In genomic region chr15:64810499-64811326, GRCh38 we compare ENCODE assay signal across 10 cellular contexts. TPM values are rescaled to one million over a fixed set of nuclear protein-coding genes. Genes with fewer than 3 reads are reported as not detected.
DNase-seq lines count a peak whose midpoint lies in the region; ATAC-seq, FAIRE-seq and TF ChIP-seq lines count a peak whose summit lies in the region.
"Had no signal": no experiment of that assay in that cellular context is flagged by ENCODE, and none has a peak within 500 bp of the region (broad histone marks: within the 10 kb centered on the region; RNA-seq: fewer than 3 reads in every experiment).

No MANE protein-coding gene starts in this region.

- no peak overlapping the region for H4K8ac ChIP-seq in H1 (ENCODE audit: extremely low read depth, insufficient read depth, low read length)

- peaks cover 8% of the 10 kb centered on the region for H3K23me2 ChIP-seq in H1 (ENCODE audit: low read depth, low read length)

- H3K9ac ChIP-seq in HCT116 (ENCODE audit: low read length) (no peak overlapping the region), H1 (replicated peaks in 1 of 4; ENCODE audit: extremely low read depth in 1 of 4, low read depth in 3 of 4, low read length in 3 of 4) (peak overlapping the region in 3 of 4 experiments; percentile 35 to 44 (median 39); a peak in 4 of 7 replicates), muscle layer of colon (ENCODE audit: low read length) (no peak overlapping the region)

- no peaks in the 10 kb centered on the region for H3K79me1 ChIP-seq in H1 (ENCODE audit: low read depth, low read length)

- TF ChIP-seq CTCF in HCT116 (IDR thresholded peaks at IDR 0.05 in 2 of 3, conservative IDR thresholded peaks at IDR 0.05 in 1 of 3; ENCODE audit: borderline replicate concordance in 1 of 3, insufficient read depth in 1 of 3, low read depth in 2 of 3, low read length in 2 of 3) (no peak), H1 (IDR thresholded peaks at IDR 0.05; ENCODE audit: control extremely low read depth in 1 of 3, insufficient read depth in 1 of 3, low read depth in 1 of 3, low read length in 3 of 3) (no peak)

- H2AK5ac ChIP-seq in H1 (ENCODE audit: low read depth, low read length), result peak overlapping the region; percentile 95

- peak; percentile 69 for FAIRE-seq in H1 (lab: Jason Lieb, UNC)
- peak; percentile 86 for FAIRE-seq in urothelium cell line (lab: Jason Lieb, UNC)
- FAIRE-seq: colon, H54 had no signal

- TF ChIP-seq EP300 in H1 (IDR thresholded peaks at IDR 0.05; ENCODE audit: borderline replicate concordance in 1 of 2, low read depth in 2 of 2, low read length in 2 of 2), result no peak

- no peak for DNase-seq in HCT116 (ENCODE audit: low read depth, low spot score)
- DNase-seq in H1 (ENCODE audit: low read depth in 1 of 2, low spot score in 2 of 2), result peak in 1 of 2 experiments; percentile 78
- no peak for DNase-seq in urothelium cell line (ENCODE audit: low spot score)
- no peak for DNase-seq in activated T-cell treated with anti-CD3 and anti-CD28 coated beads for 4 hours
- DNase-seq in C1 segment of cervical spinal cord (lab: John Stamatoyannopoulos, UW), result no peak
- no peak for DNase-seq in DMS79 (lab: John Stamatoyannopoulos, UW)

- H3K27ac ChIP-seq in HCT116 (ENCODE audit: low read depth, low read length) (no peak overlapping the region), H1 (ENCODE audit: low read depth, low read length) (peak overlapping the region; percentile 95), muscle layer of colon (ENCODE audit: low read depth, low read length) (peak overlapping the region; percentile 24)
- H3K27ac ChIP-seq: brain microvascular endothelial cell had no signal

- H2AFZ ChIP-seq in HCT116 (ENCODE audit: low read depth, low read length, poor library complexity, severe bottlenecking) (peak overlapping the region; percentile 71), H1 (ENCODE audit: low read length) (no peak overlapping the region)

- no peak for ATAC-seq in HCT116

- no peak overlapping the region for H3K4me2 ChIP-seq in HCT116 (ENCODE audit: low read length)
- H3K4me2 ChIP-seq in H1 (ENCODE audit: insufficient read depth in 1 of 2, low read depth in 2 of 2, low read length in 2 of 2), result peak overlapping the region; percentile 70 to 83

- WGBS in H1 (ENCODE audit: extremely low coverage in 1 of 2, insufficient coverage in 1 of 2, insufficient read length in 1 of 2, insufficient replicate concordance in 2 of 2, low coverage in 1 of 2, low lambda C conversion rate in 2 of 2, missing lambda C conversion rate in 1 of 2), 2 experiments, result 3% methylated on average over 6 of the region's 6 CpGs; no CpG with 5 or more reads in 1 of the 2 experiments

- peak overlapping the region; percentile 97 for H3K18ac ChIP-seq in H1 (ENCODE audit: extremely low read depth, low read length)

- H3K9me3 ChIP-seq in HCT116 (ENCODE audit: control insufficient read depth in 1 of 2, insufficient read depth in 1 of 2, low read depth in 1 of 2, low read length in 2 of 2) (no peaks in the 10 kb centered on the region), H1 (ENCODE audit: insufficient read depth in 2 of 2, low read depth in 1 of 2, low read length in 1 of 2) (no peaks in the 10 kb centered on the region), muscle layer of colon (ENCODE audit: low read length) (no peaks in the 10 kb centered on the region)

- H3K4me3 ChIP-seq in HCT116 (replicated peaks in 1 of 2; ENCODE audit: low read depth in 1 of 2, low read length in 2 of 2), result no peak overlapping the region
- peak overlapping the region in 3 of 4 experiments; percentile 26 to 53 (median 26) for H3K4me3 ChIP-seq in H1 (ENCODE audit: extremely low read depth in 1 of 4, insufficient read depth in 2 of 4, low read depth in 3 of 4, low read length in 4 of 4)
- no peak overlapping the region for H3K4me3 ChIP-seq in muscle layer of colon (ENCODE audit: low read depth in 1 of 2, low read length in 2 of 2)

- peak overlapping the region; percentile 92 for H3K4ac ChIP-seq in H1 (replicated peaks; ENCODE audit: insufficient read length, low read depth, low read length)

- no peak for TF ChIP-seq POLR2A in HCT116 (IDR thresholded peaks at IDR 0.05; ENCODE audit: borderline replicate concordance, extremely low read depth, insufficient read depth, insufficient read length)
- peak; percentile 39 to 75 for TF ChIP-seq POLR2A in H1 (IDR thresholded peaks at IDR 0.05; ENCODE audit: control extremely low read depth in 1 of 2, low read depth in 2 of 2, low read length in 2 of 2)

- no peak overlapping the region for H3K23ac ChIP-seq in H1 (ENCODE audit: insufficient read length)

- no peaks in the 10 kb centered on the region for H3K9me2 ChIP-seq in HCT116 (ENCODE audit: insufficient read depth)

- H3K79me2 ChIP-seq in HCT116 (ENCODE audit: insufficient read depth, low read length) (no peaks in the 10 kb centered on the region), H1 (ENCODE audit: control insufficient read depth in 1 of 2, insufficient read depth in 2 of 2, low read length in 2 of 2) (no peaks in the 10 kb centered on the region; a peak in 1 of 4 replicates)

- POLR2A ChIA-PET in HCT116 (lab: Charles Lee), result interaction anchor here (1.9 kb wide), 1 partner anchor 15 kb away, joined by 6 read pairs; the partner anchor contains the start of gene PIF1
- POLR2A ChIA-PET in H1 (lab: Charles Lee; ENCODE audit: partially characterized antibody), result interaction anchor here (0.8 to 24.9 kb wide), 22 partner anchors 3 to 186 kb away, joined by 3 to 748 read pairs (median 12); partner anchors contain the start of genes PIF1, PLEKHO2 and RBPMS2

- peak overlapping the region; percentile 82; the same call in 1 of the 2 replicates for H2BK15ac ChIP-seq in H1 (ENCODE audit: low read length)

- peak overlapping the region; percentile 98 for H2BK12ac ChIP-seq in H1 (ENCODE audit: low read depth, low read length)

- H4K91ac ChIP-seq in H1 (replicated peaks; ENCODE audit: insufficient read length, low read length), result peak overlapping the region; percentile 83

- CTCF ChIA-PET in HCT116 (lab: Charles Lee) (interaction anchor here (0.8 to 4.0 kb wide), 7 partner anchors 9 to 82 kb away, joined by 3 to 73 read pairs (median 8); no protein-coding TSS in a partner anchor), H1 (lab: Charles Lee; ENCODE audit: partially characterized antibody) (interaction anchor here (0.6 to 25.0 kb wide), 31 partner anchors 9 to 201 kb away, joined by 3 to 883 read pairs (median 6); partner anchors contain the start of genes ANKDD1A and PIF1)

- no peak for TF ChIP-seq RAD21 in HCT116 (IDR thresholded peaks at IDR 0.05; ENCODE audit: low read depth)
- TF ChIP-seq RAD21 in H1 (IDR thresholded peaks at IDR 0.05 in 1 of 2, conservative IDR thresholded peaks at IDR 0.05 in 1 of 2; ENCODE audit: low read depth in 2 of 2, low read length in 2 of 2), result no peak

- BruUV-seq in HCT116 (replicated peaks; lab: Mats Ljungman, UMichigan), result no TSS peak

- peaks cover 0 to 4% of the 10 kb centered on the region in 2 experiments; a peak in 2 of 4 replicates for H3K4me1 ChIP-seq in HCT116 (ENCODE audit: control insufficient read depth in 1 of 2, insufficient read depth in 2 of 2, low read length in 2 of 2)
- peaks cover 28 to 56% (median 43%) of the 10 kb centered on the region in 4 experiments for H3K4me1 ChIP-seq in H1 (replicated peaks in 1 of 4; ENCODE audit: control insufficient read depth in 3 of 4, insufficient read depth in 4 of 4, low read length in 3 of 4)
- peaks cover 40% of the 10 kb centered on the region for H3K4me1 ChIP-seq in muscle layer of colon (ENCODE audit: insufficient read depth, low read length)

- H3K27me3 ChIP-seq in HCT116 (ENCODE audit: insufficient read depth, low read length) (no peaks in the 10 kb centered on the region), H1 (replicated peaks in 1 of 4; ENCODE audit: control insufficient read depth in 3 of 4, extremely low read depth in 1 of 4, insufficient read depth in 3 of 4, low read length in 3 of 4) (no peaks in the 10 kb centered on the region), muscle layer of colon (ENCODE audit: control insufficient read depth in 1 of 2, insufficient read depth in 2 of 2, low read length in 2 of 2) (no peaks in the 10 kb centered on the region)
- H3K27me3 ChIP-seq: brain microvascular endothelial cell had no signal

- H4K20me1 ChIP-seq in HCT116 (ENCODE audit: insufficient read depth), result no peaks in the 10 kb centered on the region
- no peaks in the 10 kb centered on the region for H4K20me1 ChIP-seq in H1 (replicated peaks in 1 of 2; ENCODE audit: control insufficient read depth in 1 of 2, insufficient read depth in 2 of 2, low read length in 2 of 2)

- H3K56ac ChIP-seq in H1 (replicated peaks; ENCODE audit: insufficient read length, low read depth, low read length), result peak overlapping the region; percentile 84

- RAD21 ChIA-PET in HCT116 (lab: Charles Lee; ENCODE audit: low non-redundant PET in 1 of 2, low total read pairs in 2 of 2, uncharacterized antibody in 2 of 2, unreplicated experiment in 2 of 2), result interaction anchor here (0.6 to 1.3 kb wide), 3 partner anchors 61 to 80 kb away, joined by 3 to 7 read pairs (median 4); no protein-coding TSS in a partner anchor

- intact Hi-C loops in HCT116 (cut with micrococcal nuclease), result loop anchor here (1.0 kb wide), 1 partner anchor 79 kb away; no protein-coding TSS in a partner anchor

- H2BK5ac ChIP-seq in H1 (ENCODE audit: low read depth, low read length), result peak overlapping the region; percentile 96

- peak overlapping the region; percentile 93 for H4K5ac ChIP-seq in H1 (ENCODE audit: insufficient read length, low read depth, low read length)

- peak overlapping the region; percentile 73 for H2BK20ac ChIP-seq in H1 (ENCODE audit: low read length)

- no peak overlapping the region for H3K14ac ChIP-seq in H1 (ENCODE audit: insufficient read length)

- H2BK120ac ChIP-seq in H1 (replicated peaks; ENCODE audit: low read depth, low read length), result peak overlapping the region; percentile 87

- no peaks in the 10 kb centered on the region for H3K36me3 ChIP-seq in HCT116 (ENCODE audit: control insufficient read depth in 1 of 2, insufficient read depth in 2 of 2, low read length in 2 of 2)
- peaks cover 0 to 3% (median 0%) of the 10 kb centered on the region in 4 experiments; a peak in 2 of 8 replicates for H3K36me3 ChIP-seq in H1 (ENCODE audit: control insufficient read depth in 2 of 4, insufficient read depth in 4 of 4, low read length in 3 of 4)
- H3K36me3 ChIP-seq in muscle layer of colon (ENCODE audit: insufficient read depth, low read length), result no peaks in the 10 kb centered on the region
- H3K36me3 ChIP-seq: brain microvascular endothelial cell had no signal

RNA-seq across cellular contexts. Expression of gene PIF1, which starts 14.7 kb away (rescaled TPM):
- total RNA-seq in HCT116 (2021; ENCODE audit: unreplicated experiment), result 34.9 TPM
- polyA plus RNA-seq in HCT116 (2012), result 29.2 and 30.6 TPM in 2 replicates
- total RNA-seq in H1 (2021; fragmentation: NEBNext Ultra II Directional; extraction: Animal tissue kit (Norgen Biotek cat#: 25700)), result 136 and 138 TPM in 2 replicates
- 73.3 and 109 TPM in 2 replicates for polyA plus RNA-seq in H1 (2011; rRNA removed)
- 187 TPM for polyA plus RNA-seq in H1 (2011; cell fraction: cytosol; rRNA removed)
- 354 TPM for polyA plus RNA-seq in H1 (2011; cell fraction: nucleus; rRNA removed)
- 86.6 to 119 TPM (median 110 TPM) in 4 replicates for polyA plus RNA-seq in H1 (2012, experiment 1 of 2)
- 48.2 TPM for polyA plus RNA-seq in H1 (2012, experiment 2 of 2)
- 97.6 TPM for polyA plus RNA-seq in H1 (2013, experiment 1 of 2)
- 85.4 TPM for polyA plus RNA-seq in H1 (2013, experiment 2 of 2)
- 36.6 and 38.3 TPM in 2 replicates for polyA minus RNA-seq in H1 (2011; rRNA and poly(A)+ RNA removed)
- 57.2 TPM for polyA minus RNA-seq in H1 (2011; cell fraction: cytosol; rRNA and poly(A)+ RNA removed)
- 83.5 TPM for polyA minus RNA-seq in H1 (2011; cell fraction: nucleus; rRNA and poly(A)+ RNA removed)

RNA-seq across cellular contexts. Expression of gene PLEKHO2, which starts 31.0 kb away (rescaled TPM):
- total RNA-seq in HCT116 (2021; ENCODE audit: unreplicated experiment), result 8.0 TPM
- polyA plus RNA-seq in HCT116 (2012), result 6.3 and 7.2 TPM in 2 replicates
- 20.1 and 20.3 TPM in 2 replicates for total RNA-seq in H1 (2021; fragmentation: NEBNext Ultra II Directional; extraction: Animal tissue kit (Norgen Biotek cat#: 25700))
- polyA plus RNA-seq in H1 (2011; rRNA removed), result 16.9 and 19.7 TPM in 2 replicates
- polyA plus RNA-seq in H1 (2011; cell fraction: cytosol; rRNA removed), result 16.6 TPM
- 31.1 TPM for polyA plus RNA-seq in H1 (2011; cell fraction: nucleus; rRNA removed)
- polyA plus RNA-seq in H1 (2012, experiment 1 of 2), result 18.9 to 22.4 TPM (median 21.2 TPM) in 4 replicates
- 20.6 TPM for polyA plus RNA-seq in H1 (2012, experiment 2 of 2)
- 12.5 TPM for polyA plus RNA-seq in H1 (2013, experiment 1 of 2)
- 12.7 TPM for polyA plus RNA-seq in H1 (2013, experiment 2 of 2)
- polyA minus RNA-seq in H1 (2011; rRNA and poly(A)+ RNA removed), result 13.3 and 19.6 TPM in 2 replicates
- polyA minus RNA-seq in H1 (2011; cell fraction: cytosol; rRNA and poly(A)+ RNA removed), result 14.6 TPM
- polyA minus RNA-seq in H1 (2011; cell fraction: nucleus; rRNA and poly(A)+ RNA removed), result 11.1 TPM

RNA-seq across cellular contexts. Expression of gene RBPMS2, which starts 35.3 kb away (rescaled TPM):
- 11.6 TPM for total RNA-seq in HCT116 (2021; ENCODE audit: unreplicated experiment)
- 7.8 and 9.5 TPM in 2 replicates for polyA plus RNA-seq in HCT116 (2012)
- 238 and 243 TPM in 2 replicates for total RNA-seq in H1 (2021; fragmentation: NEBNext Ultra II Directional; extraction: Animal tissue kit (Norgen Biotek cat#: 25700))
- 55.8 and 104 TPM in 2 replicates for polyA plus RNA-seq in H1 (2011; rRNA removed)
- 31.2 TPM for polyA plus RNA-seq in H1 (2011; cell fraction: cytosol; rRNA removed)
- polyA plus RNA-seq in H1 (2011; cell fraction: nucleus; rRNA removed), result 88.9 TPM
- 145 to 173 TPM (median 167 TPM) in 4 replicates for polyA plus RNA-seq in H1 (2012, experiment 1 of 2)
- 212 TPM for polyA plus RNA-seq in H1 (2012, experiment 2 of 2)
- 218 TPM for polyA plus RNA-seq in H1 (2013, experiment 1 of 2)
- polyA plus RNA-seq in H1 (2013, experiment 2 of 2), result 220 TPM
- 28.4 and 38.8 TPM in 2 replicates for polyA minus RNA-seq in H1 (2011; rRNA and poly(A)+ RNA removed)
- polyA minus RNA-seq in H1 (2011; cell fraction: cytosol; rRNA and poly(A)+ RNA removed), result 90.8 TPM
- 44.7 TPM for polyA minus RNA-seq in H1 (2011; cell fraction: nucleus; rRNA and poly(A)+ RNA removed)

Comparison
In these comparisons a context has a peak if more than half of its experiments do, and no peak if none do; other contexts are left out.
1. H3K4me3 ChIP-seq: peak in H1 (3 of 4); none in HCT116 (0 of 2) and muscle layer of colon (0 of 2).
2. H3K9ac ChIP-seq: peak in H1 (3 of 4); none in HCT116 (single experiment) and muscle layer of colon (single experiment).
3. RNA of gene RBPMS2, which starts 35.3 kb away (total RNA-seq): 238 to 243 TPM in H1; 11.6 TPM in HCT116 (single experiment); every median in the first group is over 10 times any median in the second.
4. Of the 16 proteins assayed by ChIP-seq in both H1 and HCT116: peak only in H1: POLR2A, POLR2AphosphoS5, SP1 and YY1; only in HCT116: none; in both: none; in neither: 12.